ENCODE assay signal across 25 cellular contexts in genomic region chr5:103360475-103360874, GRCh38.
"Had no signal": no experiment of that assay in that cellular context is flagged by ENCODE, and none has a peak within 500 bp of the region (broad histone marks: within the 10 kb centered on the region; RNA-seq: fewer than 3 reads in every experiment).

No MANE protein-coding gene starts in this region.

- H3K4me1 ChIP-seq: lower lobe of right lung, prostate gland, right atrium auricular region, suprapubic skin, transverse colon, vagina had no signal

- H3K4me2 ChIP-seq: smooth muscle cell had no signal

- H3K36me3 Mint-ChIP-seq: immature natural killer cell; naive thymus-derived CD8-positive, alpha-beta T cell had no signal

- DNase-seq: dermis blood vessel endothelial cell; effector memory CD4-positive, alpha-beta T cell; hypothalamus; immature natural killer cell; islet precursor cell; kidney glomerular epithelial cell; left ventricle myocardium superior; lower lobe of right lung; naive thymus-derived CD8-positive, alpha-beta T cell; nephron progenitor cell; nucleus accumbens; stimulated activated CD4-positive, alpha-beta T cell treated with anti-CD3 and anti-CD28 coated beads, Interleukin-12 subunit alpha, Interleukin-12 subunit beta, amount 100 ng/mL, for 4 hours; stimulated activated CD4-positive, alpha-beta T cell treated with anti-CD3 and anti-CD28 coated beads, Interleukin-1b, Interleukin-23, amount 100 ng/mL, for 48 hours; stimulated activated CD4-positive, alpha-beta T cell treated with anti-CD3 and anti-CD28 coated beads, Interleukin-4, amount 100 ng/mL, for 1 hour; stimulated activated CD8-positive, alpha-beta memory T cell treated with anti-CD3 and anti-CD28 coated beads, Interleukin-4, amount 100 ng/mL, for 48 hours; stimulated activated naive CD4-positive, alpha-beta T cell; stimulated activated naive CD8-positive, alpha-beta T cell treated with anti-CD3 and anti-CD28 coated beads, Interleukin-15, amount 100 ng/mL, for 72 hours; transverse colon had no signal

- H3K4me3 Mint-ChIP-seq: immature natural killer cell; naive thymus-derived CD8-positive, alpha-beta T cell; nephron progenitor cell; stimulated activated naive CD8-positive, alpha-beta T cell treated with anti-CD3 and anti-CD28 coated beads, Interleukin-15, amount 100 ng/mL, for 72 hours had no signal

- ATAC-seq: left ventricle myocardium superior; lower lobe of right lung; naive thymus-derived CD8-positive, alpha-beta T cell; sciatic nerve; stimulated activated naive CD8-positive, alpha-beta T cell treated with anti-CD3 and anti-CD28 coated beads, Interleukin-15, amount 100 ng/mL, for 72 hours had no signal

- H3K4me1 Mint-ChIP-seq: immature natural killer cell; naive thymus-derived CD8-positive, alpha-beta T cell; nephron progenitor cell had no signal

- H3K27ac Mint-ChIP-seq: immature natural killer cell; naive thymus-derived CD8-positive, alpha-beta T cell; nephron progenitor cell; stimulated activated naive CD8-positive, alpha-beta T cell treated with anti-CD3 and anti-CD28 coated beads, Interleukin-15, amount 100 ng/mL, for 72 hours had no signal

- H3K9me3 ChIP-seq: esophagus muscularis mucosa, lower lobe of right lung, prostate gland, right atrium auricular region, suprapubic skin, transverse colon, vagina had no signal

- H3K4me3 ChIP-seq: esophagus muscularis mucosa, lower lobe of right lung, prostate gland, right atrium auricular region, smooth muscle cell, suprapubic skin, transverse colon, vagina had no signal

- H3K27ac ChIP-seq: esophagus muscularis mucosa, lower lobe of right lung, prostate gland, right atrium auricular region, suprapubic skin, transverse colon, vagina had no signal

- H3K9me3 Mint-ChIP-seq: immature natural killer cell; naive thymus-derived CD8-positive, alpha-beta T cell; nephron progenitor cell; stimulated activated naive CD8-positive, alpha-beta T cell treated with anti-CD3 and anti-CD28 coated beads, Interleukin-15, amount 100 ng/mL, for 72 hours had no signal

- H3K27me3 ChIP-seq: esophagus muscularis mucosa, right atrium auricular region, suprapubic skin, transverse colon, vagina had no signal

- H3K36me3 ChIP-seq: esophagus muscularis mucosa, lower lobe of right lung, prostate gland, right atrium auricular region, suprapubic skin, transverse colon, vagina had no signal

- H3K27me3 Mint-ChIP-seq: stimulated activated naive CD8-positive, alpha-beta T cell treated with anti-CD3 and anti-CD28 coated beads, Interleukin-15, amount 100 ng/mL, for 72 hours had no signal
